Comparison of ENCODE assay signal across 9 cellular contexts in genomic region chr1:205344010-205344808, GRCh38. TPM values are rescaled to one million over a fixed set of nuclear protein-coding genes. Genes with fewer than 3 reads are reported as not detected.
DNase-seq lines count a peak whose midpoint lies in the region; ATAC-seq, FAIRE-seq and TF ChIP-seq lines count a peak whose summit lies in the region.
"Had no signal": no experiment of that assay in that cellular context is flagged by ENCODE, and none has a peak within 500 bp of the region (broad histone marks: within the 10 kb centered on the region; RNA-seq: fewer than 3 reads in every experiment).

No MANE protein-coding gene starts in this region.

- H3K4me1 ChIP-seq in effector memory CD4-positive, alpha-beta T cell (ENCODE audit: control insufficient read depth, insufficient read depth, low read length, poor library complexity, severe bottlenecking), result peaks cover 10% of the 10 kb centered on the region
- peaks cover 12 to 13% of the 10 kb centered on the region in 2 donors for H3K4me1 ChIP-seq in thoracic aorta (ENCODE audit: control insufficient read depth in 1 of 2, low read depth in 2 of 2)

- H3K4me1 Mint-ChIP-seq in activated CD4-positive, alpha-beta memory T cell treated with anti-CD3 and anti-CD28 coated beads, Interleukin-2, amount 10 ng/mL, durations not matched to agents 7 days and 5 days, result peaks cover 13% of the 10 kb centered on the region
- peaks cover 37 to 58% (median 43%) of the 10 kb centered on the region in 3 donors for H3K4me1 Mint-ChIP-seq in naive B cell

- no peaks in the 10 kb centered on the region for H3K36me3 Mint-ChIP-seq in activated CD4-positive, alpha-beta memory T cell treated with anti-CD3 and anti-CD28 coated beads, Interleukin-2, amount 10 ng/mL, durations not matched to agents 7 days and 5 days (ENCODE audit: low read depth)
- H3K36me3 Mint-ChIP-seq in naive B cell, result no peaks in the 10 kb centered on the region

- POLR2A ChIA-PET in activated CD4-positive, alpha-beta memory T cell treated with anti-CD3 and anti-CD28 coated beads, Interleukin-2, amount 10 ng/mL, durations not matched to agents 7 days and 5 days (lab: Charles Lee), result interaction anchor here (1.0 kb wide), 1 partner anchor 316 kb away, joined by 3 read pairs; no protein-coding TSS in a partner anchor

- TF ChIP-seq CTCF in thoracic aorta (IDR thresholded peaks at IDR 0.05), result no peak

- peak overlapping the region; percentile 54 for H3K4me3 ChIP-seq in effector memory CD4-positive, alpha-beta T cell (ENCODE audit: insufficient read depth, low read depth, low read length, poor library complexity, severe bottlenecking)
- H3K4me3 ChIP-seq in thoracic aorta, result peak overlapping the region; percentile 65
- H3K4me3 ChIP-seq: BLaER1 had no signal

- no peaks in the 10 kb centered on the region for H3K9me3 ChIP-seq in effector memory CD4-positive, alpha-beta T cell (ENCODE audit: control insufficient read depth, low read length)
- H3K9me3 ChIP-seq in thoracic aorta, result no peaks in the 10 kb centered on the region

- peaks cover 21% of the 10 kb centered on the region for H3K27me3 ChIP-seq in effector memory CD4-positive, alpha-beta T cell (replicated peaks; ENCODE audit: control insufficient read depth, insufficient read depth, low read length, poor library complexity, severe bottlenecking)
- H3K27me3 ChIP-seq in thoracic aorta (replicated peaks; ENCODE audit: insufficient read depth), result peaks cover 13% of the 10 kb centered on the region

- H3K27ac ChIP-seq in effector memory CD4-positive, alpha-beta T cell (ENCODE audit: insufficient read depth, low read length, poor library complexity, severe bottlenecking), result no peak overlapping the region
- no peak overlapping the region for H3K27ac ChIP-seq in thoracic aorta
- H3K27ac ChIP-seq: BLaER1 had no signal

- CTCF ChIA-PET in activated CD4-positive, alpha-beta memory T cell treated with anti-CD3 and anti-CD28 coated beads, Interleukin-2, amount 10 ng/mL, durations not matched to agents 7 days and 5 days (lab: Charles Lee), result interaction anchor here (0.7 to 1.7 kb wide), 2 partner anchors 10 to 141 kb away, joined by 4 to 7 read pairs; no protein-coding TSS in a partner anchor

- H3K27ac Mint-ChIP-seq in activated CD4-positive, alpha-beta memory T cell treated with anti-CD3 and anti-CD28 coated beads, Interleukin-2, amount 10 ng/mL, durations not matched to agents 7 days and 5 days, result no peak overlapping the region
- H3K27ac Mint-ChIP-seq in naive B cell, result peak overlapping the region in 4 of 6 donors; percentile 8 to 85 (median 72)

- no peaks in the 10 kb centered on the region for H3K9me3 Mint-ChIP-seq in activated CD4-positive, alpha-beta memory T cell treated with anti-CD3 and anti-CD28 coated beads, Interleukin-2, amount 10 ng/mL, durations not matched to agents 7 days and 5 days
- no peaks in the 10 kb centered on the region for H3K9me3 Mint-ChIP-seq in naive B cell

- H3K4me3 Mint-ChIP-seq in activated CD4-positive, alpha-beta memory T cell treated with anti-CD3 and anti-CD28 coated beads, Interleukin-2, amount 10 ng/mL, durations not matched to agents 7 days and 5 days, result no peak overlapping the region
- H3K4me3 Mint-ChIP-seq in naive B cell, result peak overlapping the region; percentile 66 to 91 (median 87)

- H3K36me3 ChIP-seq in effector memory CD4-positive, alpha-beta T cell (ENCODE audit: control insufficient read depth, insufficient read depth, low read length), result no peaks in the 10 kb centered on the region
- H3K36me3 ChIP-seq in thoracic aorta, result no peaks in the 10 kb centered on the region
- H3K36me3 ChIP-seq: BLaER1 had no signal

- no peak for FAIRE-seq in RCC 7860 (lab: Jason Lieb, UNC)

- ATAC-seq in naive B cell (ENCODE audit: low read depth in 2 of 2) (peak; percentile 61 to 65), thoracic aorta (ENCODE audit: insufficient number of reproducible peaks, low FRiP score, low read depth) (no peak)

- H3K27me3 Mint-ChIP-seq in activated CD4-positive, alpha-beta memory T cell treated with anti-CD3 and anti-CD28 coated beads, Interleukin-2, amount 10 ng/mL, durations not matched to agents 7 days and 5 days, result peaks cover 61% of the 10 kb centered on the region
- peaks cover 0 to 9% (median 7%) of the 10 kb centered on the region in 3 donors for H3K27me3 Mint-ChIP-seq in naive B cell

- DNase-seq in NCI-H1417 (lab: John Stamatoyannopoulos, UW) (peak; percentile 71 to 85 (median 75)), NCI-H1417 treated with DMSO at 0.1 percent for 48 hours (lab: John Stamatoyannopoulos, UW) (no peak), naive B cell (peak; percentile 59), thoracic aorta (ENCODE audit: low spot score) (no peak), GM19240 (ENCODE audit: insufficient read length, low spot score) (no peak), RCC 7860 (ENCODE audit: low spot score) (no peak)
- peak; percentile 35 for DNase-seq in activated CD4-positive, alpha-beta memory T cell treated with anti-CD3 and anti-CD28 coated beads, Interleukin-2, amount 10 ng/mL, durations not matched to agents 7 days and 5 days
- no peak for DNase-seq in effector memory CD4-positive, alpha-beta T cell

RNA-seq across cellular contexts. Expression of gene KLHDC8A, which starts 12.5 kb away (rescaled TPM):
- not detected for total RNA-seq in activated CD4-positive, alpha-beta memory T cell treated with anti-CD3 and anti-CD28 coated beads, Interleukin-2, amount 10 ng/mL, durations not matched to agents 7 days and 5 days
- 1 to 10 TPM in 1 of 6 donors, under 1 TPM in 4, not detected in 1; 0.26 to 1.3 (median 0.77) TPM for polyA plus RNA-seq in naive B cell (ENCODE audit: low read depth in 6 of 6)
- not detected for total RNA-seq in thoracic aorta

RNA-seq across cellular contexts. Expression of gene NUAK2, which starts 22.7 kb away (rescaled TPM):
- total RNA-seq in activated CD4-positive, alpha-beta memory T cell treated with anti-CD3 and anti-CD28 coated beads, Interleukin-2, amount 10 ng/mL, durations not matched to agents 7 days and 5 days, result 10 to 100 TPM; 12.4 to 13.0 TPM
- 100 to 1,000 TPM; 103 to 166 (median 113) TPM for polyA plus RNA-seq in naive B cell (ENCODE audit: low read depth in 6 of 6)
- 1 to 10 TPM in 1 of 2 donors, under 1 TPM in 1; 0.78 to 1.5 TPM for total RNA-seq in thoracic aorta

Comparison
In these comparisons a context has a peak if more than half of its experiments do, and no peak if none do; other contexts are left out.
1. DNase-seq: peak in NCI-H1417 (3 of 3), activated CD4-positive, alpha-beta memory T cell treated with anti-CD3 and anti-CD28 coated beads, Interleukin-2, amount 10 ng/mL, durations not matched to agents 7 days and 5 days (single experiment) and naive B cell (single experiment); none in NCI-H1417 treated with DMSO at 0.1 percent for 48 hours (single experiment), effector memory CD4-positive, alpha-beta T cell (0 of 3), thoracic aorta (single experiment), GM19240 (single experiment) and RCC 7860 (single experiment).
2. RNA of gene NUAK2, which starts 22.7 kb away (total RNA-seq): 12.4 to 13.0 TPM in activated CD4-positive, alpha-beta memory T cell treated with anti-CD3 and anti-CD28 coated beads, Interleukin-2, amount 10 ng/mL, durations not matched to agents 7 days and 5 days; 0.78 to 1.5 TPM in thoracic aorta; every median in the first group is over 4 times any median in the second.